Comparison of ENCODE assay signal across 1 cellular context in genomic region chr13:19782049-19782726, GRCh38.
TF ChIP-seq lines count a peak whose summit lies in the region.

No MANE protein-coding gene starts in this region.

TF ChIP-seq in HepG2, 621 proteins besides CTCF, POLR2A, EP300 and RAD21 (continued from another document and continues in another):
- TF ChIP-seq ZBTB44 (CRISPR knock-in tag; IDR thresholded peaks at IDR 0.05): no peak
- peak; percentile 22; the same call in 1 of the 2 replicates for TF ChIP-seq ZNF784 (CRISPR knock-in tag; IDR thresholded peaks at IDR 0.05; ENCODE audit: borderline replicate concordance)
- TF ChIP-seq ZFP37 (CRISPR knock-in tag; IDR thresholded peaks at IDR 0.05; ENCODE audit: borderline replicate concordance): no peak
- no peak for TF ChIP-seq MEF2D (CRISPR knock-in tag; IDR thresholded peaks at IDR 0.05)
- TF ChIP-seq SSRP1 (CRISPR knock-in tag; IDR thresholded peaks at IDR 0.05): no peak
- TF ChIP-seq ZBTB43 (CRISPR knock-in tag; conservative IDR thresholded peaks at IDR 0.05): no peak
- no peak for TF ChIP-seq ZNF101 (CRISPR knock-in tag; IDR thresholded peaks at IDR 0.05; ENCODE audit: borderline replicate concordance, low read depth)
- TF ChIP-seq ARNT2 (CRISPR knock-in tag; IDR thresholded peaks at IDR 0.05; ENCODE audit: low read depth): no peak
- no peak for TF ChIP-seq ZNF768 (CRISPR knock-in tag; IDR thresholded peaks at IDR 0.05)
- no peak for TF ChIP-seq IKZF4 (CRISPR knock-in tag; IDR thresholded peaks at IDR 0.05; ENCODE audit: borderline replicate concordance, low read depth, not compliant biosample characterization)
- TF ChIP-seq ZNF710 (CRISPR knock-in tag; IDR thresholded peaks at IDR 0.05; ENCODE audit: borderline replicate concordance): no peak
- TF ChIP-seq NFIB (CRISPR knock-in tag; IDR thresholded peaks at IDR 0.05; ENCODE audit: borderline replicate concordance): no peak
- TF ChIP-seq RBM22 (optimal IDR thresholded peaks at IDR 0.05; ENCODE audit: low read length): no peak
- no peak for TF ChIP-seq CERS6 (CRISPR knock-in tag; IDR thresholded peaks at IDR 0.05)
- TF ChIP-seq MNT (IDR thresholded peaks at IDR 0.05): no peak
- no peak for TF ChIP-seq ZNF792 (CRISPR knock-in tag; IDR thresholded peaks at IDR 0.05)
- TF ChIP-seq ATF2 (CRISPR knock-in tag; IDR thresholded peaks at IDR 0.05): no peak
- TF ChIP-seq EHMT2 (IDR thresholded peaks at IDR 0.05; ENCODE audit: borderline replicate concordance, low read depth, low read length): no peak
- TF ChIP-seq YY1 (IDR thresholded peaks at IDR 0.05; ENCODE audit: insufficient read depth, insufficient replicate concordance, low read depth, low read length): no peak
- no peak for TF ChIP-seq ZNF570 (CRISPR knock-in tag; IDR thresholded peaks at IDR 0.05; ENCODE audit: borderline replicate concordance)
- no peak for TF ChIP-seq MTA3 (CRISPR knock-in tag; IDR thresholded peaks at IDR 0.05)
- no peak for TF ChIP-seq NFATC3 (CRISPR knock-in tag; IDR thresholded peaks at IDR 0.05)
- TF ChIP-seq EED (CRISPR knock-in tag; IDR thresholded peaks at IDR 0.05): no peak
- no peak for TF ChIP-seq PPARG (CRISPR knock-in tag; conservative IDR thresholded peaks at IDR 0.05)
- TF ChIP-seq DZIP1 (CRISPR knock-in tag; IDR thresholded peaks at IDR 0.05): no peak
- no peak for TF ChIP-seq POLR2AphosphoS5 (IDR thresholded peaks at IDR 0.05; ENCODE audit: low read depth, low read length)
- no peak for TF ChIP-seq ZMYM2 (CRISPR knock-in tag; IDR thresholded peaks at IDR 0.05)
- no peak for TF ChIP-seq NR0B2 (CRISPR knock-in tag; IDR thresholded peaks at IDR 0.05)
- no peak for TF ChIP-seq ATM (IDR thresholded peaks at IDR 0.05; ENCODE audit: borderline replicate concordance)
- TF ChIP-seq ZNF800 (CRISPR knock-in tag; IDR thresholded peaks at IDR 0.05): no peak; the same call in 1 of the 2 replicates
- TF ChIP-seq TCF7 (IDR thresholded peaks at IDR 0.05; ENCODE audit: low read depth): no peak
- no peak for TF ChIP-seq ELK4 (CRISPR knock-in tag; IDR thresholded peaks at IDR 0.05; ENCODE audit: borderline replicate concordance)
- no peak for TF ChIP-seq RCOR2 (CRISPR knock-in tag; IDR thresholded peaks at IDR 0.05)
- TF ChIP-seq ZNF251 (CRISPR knock-in tag; IDR thresholded peaks at IDR 0.05): no peak
- TF ChIP-seq ZNF430 (CRISPR knock-in tag; IDR thresholded peaks at IDR 0.05): 0 out of 2 replicates have a peak, but pooled peaks have one; percentile 29
- TF ChIP-seq ZNF10 (CRISPR knock-in tag; IDR thresholded peaks at IDR 0.05; ENCODE audit: borderline replicate concordance, low read depth): no peak
- no peak for TF ChIP-seq RXRA (CRISPR knock-in tag; IDR thresholded peaks at IDR 0.05)
- TF ChIP-seq ZSCAN25 (CRISPR knock-in tag; IDR thresholded peaks at IDR 0.05): no peak
- no peak for TF ChIP-seq STAT5B (CRISPR knock-in tag; IDR thresholded peaks at IDR 0.05)
- TF ChIP-seq ZNF580 (CRISPR knock-in tag; IDR thresholded peaks at IDR 0.05; ENCODE audit: borderline replicate concordance, low read depth): no peak
- TF ChIP-seq MYC (CRISPR knock-in tag; IDR thresholded peaks at IDR 0.05; ENCODE audit: borderline replicate concordance): no peak
- TF ChIP-seq THAP7 (CRISPR knock-in tag; IDR thresholded peaks at IDR 0.05): no peak
- no peak for TF ChIP-seq ATF6 (CRISPR knock-in tag; conservative IDR thresholded peaks at IDR 0.05)
